ENCODE assay signal across 10 cellular contexts in genomic region chr15:90552162-90552928, GRCh38. TPM values are rescaled to one million over a fixed set of nuclear protein-coding genes. Genes with fewer than 3 reads are reported as not detected.
DNase-seq lines count a peak whose midpoint lies in the region; ATAC-seq, FAIRE-seq and TF ChIP-seq lines count a peak whose summit lies in the region.
"Had no signal": no experiment of that assay in that cellular context is flagged by ENCODE, and none has a peak within 500 bp of the region (broad histone marks: within the 10 kb centered on the region; RNA-seq: fewer than 3 reads in every experiment).

No MANE protein-coding gene starts in this region.

- no peak overlapping the region for H3K4me2 ChIP-seq in PC-9

- no peaks in the 10 kb centered on the region for H3K9me3 Mint-ChIP-seq in memory B cell

- H4K20me1 ChIP-seq in PC-9 (ENCODE audit: insufficient read depth): no peaks in the 10 kb centered on the region

- no TSS peak for BruUV-seq in PC-9 (replicated peaks; lab: Mats Ljungman, UMichigan)

- intact Hi-C loops in PC-9 (cut with micrococcal nuclease; ENCODE audit: unreplicated experiment): no loop called here

- H3K36me3 Mint-ChIP-seq in memory B cell: peaks cover 2% of the 10 kb centered on the region

- no peaks in the 10 kb centered on the region for H3F3A ChIP-seq in PC-9 (ENCODE audit: insufficient read depth, low read depth)

- ATAC-seq in memory B cell (ENCODE audit: low read depth): no peak
- ATAC-seq: Panc1 had no signal

- no peaks in the 10 kb centered on the region for H3K79me2 ChIP-seq in PC-9 (ENCODE audit: low read depth)

- CTCF ChIA-PET in PC-9 (lab: Charles Lee): no interaction called here

- no peak for FAIRE-seq in GM19239 (lab: Jason Lieb, UNC)

- H3K9me3 ChIP-seq in PC-9 (ENCODE audit: insufficient read depth, low read depth): no peaks in the 10 kb centered on the region

- H3K27ac Mint-ChIP-seq in memory B cell: peak overlapping the region; percentile 58

- DNase-seq in HS-27A (ENCODE audit: low read depth) (peak; percentile 88), cardiac fibroblast (ENCODE audit: low read depth in 2 of 2) (peak; percentile 58 to 88), memory B cell (ENCODE audit: low spot score in 2 of 2) (no peak), HPDE6-E6E7 (ENCODE audit: extremely low spot score) (no peak), PC-9 (no peak), GM19239 (ENCODE audit: insufficient read length, low spot score) (no peak)
- DNase-seq: activated CD8-positive, alpha-beta memory T cell treated with anti-CD3 and anti-CD28 coated beads, Interleukin-2, amount 50 U/mL, for 48 hours; erythroblast had no signal

- H3K27me3 ChIP-seq in PC-9 (ENCODE audit: insufficient read depth, low read depth): no peaks in the 10 kb centered on the region

- H2AFZ ChIP-seq in PC-9: no peak overlapping the region

- POLR2A ChIA-PET in PC-9 (lab: Charles Lee; ENCODE audit: unreplicated experiment): no interaction called here

- TF ChIP-seq CTCF in cardiac fibroblast (IDR thresholded peaks at IDR 0.05; ENCODE audit: low read depth, low read length): no peak
- no peak for TF ChIP-seq CTCF in PC-9 (conservative IDR thresholded peaks at IDR 0.05)

- H3K9me2 ChIP-seq in PC-9 (ENCODE audit: insufficient read depth): no peaks in the 10 kb centered on the region

- H3K4me1 ChIP-seq in PC-9 (replicated peaks; ENCODE audit: insufficient read depth): no peaks in the 10 kb centered on the region

- H3K4me3 ChIP-seq in cardiac fibroblast (replicated peaks in 1 of 2; ENCODE audit: low read depth in 2 of 2, low read length in 2 of 2) (no peak overlapping the region), PC-9 (no peak overlapping the region)

- no peak overlapping the region for H3K4me3 Mint-ChIP-seq in memory B cell

- H3K4me1 Mint-ChIP-seq in memory B cell: peaks cover 27% of the 10 kb centered on the region

- H3K27me3 Mint-ChIP-seq in memory B cell: no peaks in the 10 kb centered on the region

- H3K27ac ChIP-seq in temporal lobe (ENCODE audit: low read depth, low read length): peak overlapping the region; percentile 81
- no peak overlapping the region for H3K27ac ChIP-seq in PC-9

- 0 out of 2 replicates have a peak, but pooled peaks cover 3% of the 10 kb centered on the region for H3K36me3 ChIP-seq in PC-9 (ENCODE audit: low read depth)

RNA-seq across cellular contexts. Expression of gene CRTC3, which starts 22.6 kb away (rescaled TPM):
- total RNA-seq in temporal lobe: 15.2 TPM
- total RNA-seq in PC-9 (2021): 18.6 and 22.4 TPM in 2 replicates

Comparison
In these comparisons a context has a peak if more than half of its experiments do, and no peak if none do; other contexts are left out.
1. DNase-seq: peak in HS-27A (single experiment) and cardiac fibroblast (2 of 2); none in memory B cell (0 of 2), HPDE6-E6E7 (single experiment), PC-9 (0 of 2) and GM19239 (single experiment).